Comparison of ENCODE assay signal across 15 cellular contexts in genomic region chr19:49801401-49801888, GRCh38. TPM values are rescaled to one million over a fixed set of nuclear protein-coding genes. Genes with fewer than 3 reads are reported as not detected.
DNase-seq lines count a peak whose midpoint lies in the region; ATAC-seq and TF ChIP-seq lines count a peak whose summit lies in the region.
"Had no signal": no experiment of that assay in that cellular context is flagged by ENCODE, and none has a peak within 500 bp of the region (broad histone marks: within the 10 kb centered on the region; RNA-seq: fewer than 3 reads in every experiment).

No MANE protein-coding gene starts in this region.

- no peaks in the 10 kb centered on the region for H4K20me1 ChIP-seq in neural progenitor cell (ENCODE audit: low read depth)

- H3K27me3 ChIP-seq in neural progenitor cell, result no peaks in the 10 kb centered on the region

- no peak for ATAC-seq in WTC11
- no peak for ATAC-seq in HG03039 (IDR thresholded peaks at IDR 0.05; ENCODE audit: unreplicated experiment)
- ATAC-seq in activated CD8-positive, alpha-beta T cell treated with anti-CD3 and anti-CD28 coated beads for 36 hours, result no peak
- no peak for ATAC-seq in activated CD8-positive, alpha-beta T cell treated with anti-CD3 and anti-CD28 coated beads, Interleukin-2, amount 10 ng/mL, durations not matched to agents 7 days and 5 days

- peak overlapping the region; percentile 85 for H3K27ac ChIP-seq in 22Rv1
- no peak overlapping the region for H3K27ac ChIP-seq in neural progenitor cell

- peak overlapping the region; percentile 58 for H3K4me3 ChIP-seq in fibroblast of the aortic adventitia (ENCODE audit: low read depth, low read length)
- peak overlapping the region; percentile 37 for H3K4me3 ChIP-seq in neural progenitor cell

- H3F3A ChIP-seq in neural progenitor cell (ENCODE audit: low read depth), result peaks cover 18% of the 10 kb centered on the region

- H3K9me3 Mint-ChIP-seq in WTC11, result no peaks in the 10 kb centered on the region
- H3K9me3 Mint-ChIP-seq in neural progenitor cell, result no peaks in the 10 kb centered on the region
- no peaks in the 10 kb centered on the region for H3K9me3 Mint-ChIP-seq in activated CD8-positive, alpha-beta T cell treated with anti-CD3 and anti-CD28 coated beads for 36 hours
- no peaks in the 10 kb centered on the region for H3K9me3 Mint-ChIP-seq in activated CD8-positive, alpha-beta T cell treated with anti-CD3 and anti-CD28 coated beads, Interleukin-2, amount 10 ng/mL, durations not matched to agents 7 days and 5 days (ENCODE audit: insufficient read depth)

- H3K4me1 Mint-ChIP-seq in WTC11 (peaks cover 19% of the 10 kb centered on the region), neural progenitor cell (peaks cover 8% of the 10 kb centered on the region)
- H3K4me1 Mint-ChIP-seq in activated CD8-positive, alpha-beta T cell treated with anti-CD3 and anti-CD28 coated beads for 36 hours (ENCODE audit: low read depth), result no peaks in the 10 kb centered on the region
- H3K4me1 Mint-ChIP-seq in activated CD8-positive, alpha-beta T cell treated with anti-CD3 and anti-CD28 coated beads, Interleukin-2, amount 10 ng/mL, durations not matched to agents 7 days and 5 days (ENCODE audit: low read depth), result peaks cover 5% of the 10 kb centered on the region

- H3K9me3 ChIP-seq in neural progenitor cell (ENCODE audit: low read depth), result no peaks in the 10 kb centered on the region

- POLR2A ChIA-PET in WTC11 (lab: Charles Lee), result interaction anchor here (1.5 kb wide), 1 partner anchor 36 kb away, joined by 3 read pairs; no protein-coding TSS in a partner anchor
- POLR2A ChIA-PET in activated CD8-positive, alpha-beta T cell treated with anti-CD3 and anti-CD28 coated beads for 36 hours (lab: Charles Lee), result no interaction called here
- POLR2A ChIA-PET in activated CD8-positive, alpha-beta T cell treated with anti-CD3 and anti-CD28 coated beads, Interleukin-2, amount 10 ng/mL, durations not matched to agents 7 days and 5 days (lab: Charles Lee), result no interaction called here

- H3K36me3 ChIP-seq in neural progenitor cell, result no peaks in the 10 kb centered on the region

- no peak overlapping the region for H2AFZ ChIP-seq in neural progenitor cell (replicated peaks)

- peak overlapping the region; percentile 80 for H3K4me2 ChIP-seq in neural progenitor cell

- H3K4me3 Mint-ChIP-seq in WTC11 (peak overlapping the region; percentile 24; the same call in 1 of the 2 replicates), neural progenitor cell (no peak overlapping the region)
- H3K4me3 Mint-ChIP-seq in activated CD8-positive, alpha-beta T cell treated with anti-CD3 and anti-CD28 coated beads for 36 hours, result no peak overlapping the region
- no peak overlapping the region for H3K4me3 Mint-ChIP-seq in activated CD8-positive, alpha-beta T cell treated with anti-CD3 and anti-CD28 coated beads, Interleukin-2, amount 10 ng/mL, durations not matched to agents 7 days and 5 days

- no peak for DNase-seq in WTC11 (ENCODE audit: low spot score)
- no peak for DNase-seq in fibroblast of the aortic adventitia (ENCODE audit: low read depth)
- DNase-seq in neural progenitor cell (ENCODE audit: low spot score), result no peak
- DNase-seq in HPDE6-E6E7 (ENCODE audit: extremely low spot score), result no peak
- DNase-seq in activated CD8-positive, alpha-beta T cell treated with anti-CD3 and anti-CD28 coated beads for 36 hours, result no peak
- no peak for DNase-seq in activated CD8-positive, alpha-beta T cell treated with anti-CD3 and anti-CD28 coated beads, Interleukin-2, amount 10 ng/mL, durations not matched to agents 7 days and 5 days
- DNase-seq: activated T-cell treated with anti-CD3 and anti-CD28 coated beads, Interleukin-2, amount 50 U/mL, for 1 hour; DMS79 treated with DMSO at 0.1 percent for 48 hours; left colon; occipital lobe; SIG-M5; stimulated activated CD4-positive, alpha-beta T cell treated with anti-CD3 and anti-CD28 coated beads, Interleukin-1b, Interleukin-23, amount 100 ng/mL, for 48 hours; stimulated activated naive CD4-positive, alpha-beta T cell treated with Interleukin-2 at 50 U/mL for 16 hours had no signal

- no peak overlapping the region for H3K9ac ChIP-seq in neural progenitor cell

- peaks cover 10% of the 10 kb centered on the region for H3K4me1 ChIP-seq in neural progenitor cell

- TF ChIP-seq CTCF in 22Rv1 (IDR thresholded peaks at IDR 0.05), result no peak
- TF ChIP-seq CTCF in WTC11 (IDR thresholded peaks at IDR 0.05), result no peak
- TF ChIP-seq CTCF in fibroblast of the aortic adventitia (IDR thresholded peaks at IDR 0.05; ENCODE audit: insufficient read depth, low read length), result no peak
- TF ChIP-seq CTCF in neural progenitor cell (IDR thresholded peaks at IDR 0.05), result no peak
- no peak for TF ChIP-seq CTCF in activated CD8-positive, alpha-beta T cell treated with anti-CD3 and anti-CD28 coated beads for 36 hours (IDR thresholded peaks at IDR 0.05)

- intact Hi-C loops in activated CD8-positive, alpha-beta T cell treated with anti-CD3 and anti-CD28 coated beads for 36 hours (cut with micrococcal nuclease), result no loop called here

- H3K27me3 Mint-ChIP-seq in WTC11 (ENCODE audit: low read depth) (no peaks in the 10 kb centered on the region), neural progenitor cell (ENCODE audit: insufficient read depth, low read depth) (peaks cover 9% of the 10 kb centered on the region)
- no peaks in the 10 kb centered on the region for H3K27me3 Mint-ChIP-seq in activated CD8-positive, alpha-beta T cell treated with anti-CD3 and anti-CD28 coated beads for 36 hours
- H3K27me3 Mint-ChIP-seq in activated CD8-positive, alpha-beta T cell treated with anti-CD3 and anti-CD28 coated beads, Interleukin-2, amount 10 ng/mL, durations not matched to agents 7 days and 5 days (ENCODE audit: low read depth), result no peaks in the 10 kb centered on the region

- peaks cover 23% of the 10 kb centered on the region for H3K36me3 Mint-ChIP-seq in WTC11
- peaks cover 20% of the 10 kb centered on the region for H3K36me3 Mint-ChIP-seq in neural progenitor cell
- peaks cover 28% of the 10 kb centered on the region for H3K36me3 Mint-ChIP-seq in activated CD8-positive, alpha-beta T cell treated with anti-CD3 and anti-CD28 coated beads for 36 hours (ENCODE audit: low read depth)
- H3K36me3 Mint-ChIP-seq in activated CD8-positive, alpha-beta T cell treated with anti-CD3 and anti-CD28 coated beads, Interleukin-2, amount 10 ng/mL, durations not matched to agents 7 days and 5 days (ENCODE audit: low read depth), result peaks cover 40% of the 10 kb centered on the region

- H3K79me2 ChIP-seq in neural progenitor cell (ENCODE audit: low read depth), result no peaks in the 10 kb centered on the region

- H3K27ac Mint-ChIP-seq in WTC11 (no peak overlapping the region), neural progenitor cell (no peak overlapping the region)
- H3K27ac Mint-ChIP-seq in activated CD8-positive, alpha-beta T cell treated with anti-CD3 and anti-CD28 coated beads for 36 hours, result no peak overlapping the region
- no peak overlapping the region for H3K27ac Mint-ChIP-seq in activated CD8-positive, alpha-beta T cell treated with anti-CD3 and anti-CD28 coated beads, Interleukin-2, amount 10 ng/mL, durations not matched to agents 7 days and 5 days

- CTCF ChIA-PET in WTC11 (lab: Charles Lee), result interaction anchor here (1.5 kb wide), 1 partner anchor 50 kb away, joined by 5 read pairs; no protein-coding TSS in a partner anchor
- CTCF ChIA-PET in activated CD8-positive, alpha-beta T cell treated with anti-CD3 and anti-CD28 coated beads for 36 hours (lab: Charles Lee), result no interaction called here
- CTCF ChIA-PET in activated CD8-positive, alpha-beta T cell treated with anti-CD3 and anti-CD28 coated beads, Interleukin-2, amount 10 ng/mL, durations not matched to agents 7 days and 5 days (lab: Charles Lee), result no interaction called here

RNA-seq across cellular contexts. Expression of gene FUZ, which starts 11.6 kb away (rescaled TPM):
- total RNA-seq in WTC11 (2021), result 35.1 to 36.3 TPM (median 35.7 TPM) in 3 replicates
- total RNA-seq in fibroblast of the aortic adventitia (ENCODE audit: low replicate concordance), result 23.5 and 27.5 TPM in 2 replicates
- total RNA-seq in neural progenitor cell (ENCODE audit: low replicate concordance), result 24.6 and 37.8 TPM in 2 replicates
- 10 to 100 TPM; 23.5 to 24.1 TPM for total RNA-seq in activated CD8-positive, alpha-beta T cell treated with anti-CD3 and anti-CD28 coated beads for 36 hours
- 10 to 100 TPM; 23.1 to 24.2 TPM for total RNA-seq in activated CD8-positive, alpha-beta T cell treated with anti-CD3 and anti-CD28 coated beads, Interleukin-2, amount 10 ng/mL, durations not matched to agents 7 days and 5 days

RNA-seq across cellular contexts. Expression of gene MED25, which starts 16.6 kb away (rescaled TPM):
- total RNA-seq in WTC11 (2021) (80.2 to 81.2 TPM (median 81.2 TPM) in 3 replicates), fibroblast of the aortic adventitia (ENCODE audit: low replicate concordance) (19.4 and 21.7 TPM in 2 replicates), neural progenitor cell (ENCODE audit: low replicate concordance) (44.9 and 54.1 TPM in 2 replicates)
- 10 to 100 TPM; 35.7 to 38.7 TPM for total RNA-seq in activated CD8-positive, alpha-beta T cell treated with anti-CD3 and anti-CD28 coated beads for 36 hours
- 10 to 100 TPM; 59.9 to 62.2 TPM for total RNA-seq in activated CD8-positive, alpha-beta T cell treated with anti-CD3 and anti-CD28 coated beads, Interleukin-2, amount 10 ng/mL, durations not matched to agents 7 days and 5 days

RNA-seq across cellular contexts. Expression of gene AP2A1, which starts 34.6 kb away (rescaled TPM):
- 119 to 127 TPM (median 120 TPM) in 3 replicates for total RNA-seq in WTC11 (2021)
- total RNA-seq in fibroblast of the aortic adventitia (ENCODE audit: low replicate concordance), result 85.6 and 115 TPM in 2 replicates
- total RNA-seq in neural progenitor cell (ENCODE audit: low replicate concordance), result 61.6 and 137 TPM in 2 replicates
- total RNA-seq in activated CD8-positive, alpha-beta T cell treated with anti-CD3 and anti-CD28 coated beads for 36 hours, result 10 to 100 TPM; 83.4 to 84.5 TPM
- 10 to 100 TPM; 88.1 to 96.4 TPM for total RNA-seq in activated CD8-positive, alpha-beta T cell treated with anti-CD3 and anti-CD28 coated beads, Interleukin-2, amount 10 ng/mL, durations not matched to agents 7 days and 5 days

RNA-seq across cellular contexts. Expression of gene TSKS, which starts 38.3 kb away (rescaled TPM):
- 0.30 to 0.55 TPM (median 0.48 TPM) in 3 replicates for total RNA-seq in WTC11 (2021)
- 0.57 and 1.4 TPM in 2 replicates for total RNA-seq in fibroblast of the aortic adventitia (ENCODE audit: low replicate concordance)
- total RNA-seq in neural progenitor cell (ENCODE audit: low replicate concordance), result 0.37 TPM in 1 of 2 replicates, not detected in the other
- total RNA-seq in activated CD8-positive, alpha-beta T cell treated with anti-CD3 and anti-CD28 coated beads for 36 hours, result under 1 TPM; 0.50 to 0.81 TPM
- total RNA-seq in activated CD8-positive, alpha-beta T cell treated with anti-CD3 and anti-CD28 coated beads, Interleukin-2, amount 10 ng/mL, durations not matched to agents 7 days and 5 days, result 1 to 10 TPM; 1.1 to 1.5 TPM

RNA-seq across cellular contexts. Expression of gene PTOV1, which starts 49.5 kb away (rescaled TPM):
- total RNA-seq in WTC11 (2021) (296 to 316 TPM (median 306 TPM) in 3 replicates), fibroblast of the aortic adventitia (ENCODE audit: low replicate concordance) (46.2 and 51.2 TPM in 2 replicates), neural progenitor cell (ENCODE audit: low replicate concordance) (63.5 and 218 TPM in 2 replicates)
- 10 to 100 TPM; 87.4 to 88.5 TPM for total RNA-seq in activated CD8-positive, alpha-beta T cell treated with anti-CD3 and anti-CD28 coated beads for 36 hours
- 10 to 100 TPM; 78.8 to 94.3 TPM for total RNA-seq in activated CD8-positive, alpha-beta T cell treated with anti-CD3 and anti-CD28 coated beads, Interleukin-2, amount 10 ng/mL, durations not matched to agents 7 days and 5 days
